In genomic region chr13:105918842-105919741, GRCh38 we compare ENCODE assay signal across 11 cellular contexts.
DNase-seq lines count a peak whose midpoint lies in the region; ATAC-seq, FAIRE-seq and TF ChIP-seq lines count a peak whose summit lies in the region.
"Had no signal": no experiment of that assay in that cellular context is flagged by ENCODE, and none has a peak within 500 bp of the region (broad histone marks: within the 10 kb centered on the region; RNA-seq: fewer than 3 reads in every experiment).

No MANE protein-coding gene starts in this region.

- H3K27ac ChIP-seq in foreskin keratinocyte (peak overlapping the region; percentile 73), small intestine (ENCODE audit: low read depth in 1 of 2, low read length in 1 of 2) (peak overlapping the region; percentile 50 to 88)

- no peaks in the 10 kb centered on the region for H3K27me3 ChIP-seq in foreskin keratinocyte
- no peaks in the 10 kb centered on the region for H3K27me3 ChIP-seq in small intestine (ENCODE audit: control insufficient read depth in 2 of 2, insufficient read depth in 2 of 2, low read length in 2 of 2)

- TF ChIP-seq CTCF in foreskin keratinocyte (conservative IDR thresholded peaks at IDR 0.05) = no peak

- ATAC-seq in foreskin keratinocyte (peak; percentile 96), HG03432 (IDR thresholded peaks at IDR 0.05; ENCODE audit: unreplicated experiment) (no peak)

- H3K36me3 ChIP-seq in small intestine (ENCODE audit: control insufficient read depth in 2 of 2, insufficient read depth in 2 of 2, low read length in 2 of 2) = no peaks in the 10 kb centered on the region

- peak; percentile 54 for DNase-seq in NCI-H146 (lab: John Stamatoyannopoulos, UW)
- DNase-seq in NCI-H146 treated with DMSO at 0.1 percent for 48 hours (lab: John Stamatoyannopoulos, UW; ENCODE audit: unreplicated experiment) = no peak
- peak; percentile 38 for DNase-seq in SK-N-DZ (ENCODE audit: low spot score)
- peak; percentile 77 to 86 for DNase-seq in foreskin keratinocyte
- peak; percentile 96 for DNase-seq in small intestine
- no peak for DNase-seq in COLO668 (lab: John Stamatoyannopoulos, UW; ENCODE audit: unreplicated experiment)
- no peak for DNase-seq in NCI-H2196 (lab: John Stamatoyannopoulos, UW; ENCODE audit: unreplicated experiment)
- DNase-seq: stimulated activated CD4-positive, alpha-beta T cell treated with anti-CD3 and anti-CD28 coated beads, Interleukin-15, amount 100 ng/mL, for 24 hours had no signal

- WGBS in small intestine, 3 donors = 31 to 65% (median 51%) methylated on average over 16 of the region's 16 CpGs

- H3K4me3 ChIP-seq in small intestine (ENCODE audit: low read depth in 1 of 2, low read length in 2 of 2) = no peak overlapping the region

- H3K4me1 ChIP-seq in foreskin keratinocyte (peaks cover 18% of the 10 kb centered on the region), small intestine (ENCODE audit: control insufficient read depth in 2 of 2, insufficient read depth in 1 of 2, low read depth in 1 of 2, low read length in 1 of 2) (peaks cover 7 to 10% of the 10 kb centered on the region in 2 donors)

- no peak for FAIRE-seq in small intestine (lab: Jason Lieb, UNC)
- FAIRE-seq: A204.1, endometrium had no signal

- H3K9me3 ChIP-seq in small intestine (ENCODE audit: control insufficient read depth, low read depth) = no peaks in the 10 kb centered on the region

Comparison
In these comparisons a context has a peak if more than half of its experiments do, and no peak if none do; other contexts are left out.
1. DNase-seq: peak in NCI-H146 (single experiment), SK-N-DZ (single experiment), foreskin keratinocyte (2 of 2) and small intestine (single experiment); none in NCI-H146 treated with DMSO at 0.1 percent for 48 hours (single experiment), COLO668 (single experiment) and NCI-H2196 (single experiment).